ENCODE assay signal across 11 cellular contexts in genomic region chr10:73768881-73769280, GRCh38. TPM values are rescaled to one million over a fixed set of nuclear protein-coding genes. Genes with fewer than 3 reads are reported as not detected.
DNase-seq lines count a peak whose midpoint lies in the region; ATAC-seq and TF ChIP-seq lines count a peak whose summit lies in the region.
"Had no signal": no experiment of that assay in that cellular context is flagged by ENCODE, and none has a peak within 500 bp of the region (broad histone marks: within the 10 kb centered on the region; RNA-seq: fewer than 3 reads in every experiment).

No MANE protein-coding gene starts in this region.

- no peak overlapping the region for H3K4me3 Mint-ChIP-seq in type B pancreatic cell

- peak; percentile 27 for DNase-seq in NCI-H2107 treated with DMSO at 0.1 percent for 48 hours (lab: John Stamatoyannopoulos, UW; ENCODE audit: unreplicated experiment)
- no peak for DNase-seq in NCI-H2107 (lab: John Stamatoyannopoulos, UW)
- peak; percentile 74 for DNase-seq in activated CD8-positive, alpha-beta memory T cell treated with anti-CD3 and anti-CD28 coated beads for 24 hours
- no peak for DNase-seq in epithelial cell of esophagus (ENCODE audit: low read depth)
- DNase-seq in type B pancreatic cell (ENCODE audit: extremely low spot score, unreplicated experiment): no peak
- no peak for DNase-seq in breast epithelium (ENCODE audit: low spot score in 2 of 2)
- no peak for DNase-seq in NCI-H146 treated with DMSO at 0.1 percent for 48 hours (lab: John Stamatoyannopoulos, UW; ENCODE audit: unreplicated experiment)
- DNase-seq: 8988T; NK-92 treated with Interleukin-12 subunit alpha and Interleukin-12 subunit beta, amount 100 ng/mL, for 24 hours; thyroid gland had no signal

- intact Hi-C loops in breast epithelium (cut with DNase I; ENCODE audit: low total_unique reads): no loop called here

- peaks cover 36% of the 10 kb centered on the region for H3K36me3 Mint-ChIP-seq in type B pancreatic cell

- no peak for ATAC-seq in GM21576 (IDR thresholded peaks at IDR 0.05; ENCODE audit: unreplicated experiment)

- TF ChIP-seq CTCF in epithelial cell of esophagus (IDR thresholded peaks at IDR 0.05; ENCODE audit: insufficient read depth, low read depth, low read length, missing control alignments): peak; percentile 27
- no peak for TF ChIP-seq CTCF in type B pancreatic cell (conservative IDR thresholded peaks at IDR 0.05)
- no peak for TF ChIP-seq CTCF in breast epithelium (IDR thresholded peaks at IDR 0.05)

- H3K27ac Mint-ChIP-seq in type B pancreatic cell: peak overlapping the region; percentile 24

- H3K27ac ChIP-seq in breast epithelium: no peak overlapping the region
- H3K27ac ChIP-seq: thyroid gland had no signal

- H3K4me1 Mint-ChIP-seq in type B pancreatic cell (ENCODE audit: unreplicated experiment): peaks cover 4% of the 10 kb centered on the region

- H3K27me3 ChIP-seq in breast epithelium: no peaks in the 10 kb centered on the region
- H3K27me3 ChIP-seq: thyroid gland had no signal

- no peaks in the 10 kb centered on the region for H3K27me3 Mint-ChIP-seq in type B pancreatic cell

- H3K9me3 ChIP-seq in breast epithelium: no peaks in the 10 kb centered on the region
- H3K9me3 ChIP-seq: thyroid gland had no signal

- peaks cover 4 to 13% of the 10 kb centered on the region in 2 donors for H3K4me1 ChIP-seq in breast epithelium

- no peak for TF ChIP-seq POLR2A in breast epithelium (IDR thresholded peaks at IDR 0.05)

- H3K4me3 ChIP-seq in epithelial cell of esophagus (ENCODE audit: low read length) (no peak overlapping the region), breast epithelium (no peak overlapping the region)
- H3K4me3 ChIP-seq: thyroid gland had no signal

- no peaks in the 10 kb centered on the region for H3K9me3 Mint-ChIP-seq in type B pancreatic cell

- H3K36me3 ChIP-seq in breast epithelium: peaks cover 12% of the 10 kb centered on the region

RNA-seq across cellular contexts. Expression of gene CHCHD1, which starts 13.0 kb away (rescaled TPM):
- 32.6 and 37.1 TPM in 2 replicates for total RNA-seq in type B pancreatic cell (ENCODE audit: low replicate concordance)
- total RNA-seq in breast epithelium: 10 to 100 TPM; 25.1 to 37.0 (median 29.9) TPM

RNA-seq across cellular contexts. Expression of gene ZSWIM8, which starts 16.5 kb away (rescaled TPM):
- 131 and 139 TPM in 2 replicates for total RNA-seq in type B pancreatic cell (ENCODE audit: low replicate concordance)
- total RNA-seq in breast epithelium: 10 to 100 TPM; 79.2 to 87.8 (median 84.2) TPM

RNA-seq across cellular contexts. Expression of gene SEC24C, which starts 24.7 kb away (rescaled TPM):
- total RNA-seq in type B pancreatic cell (ENCODE audit: low replicate concordance): 75.5 and 90.3 TPM in 2 replicates
- total RNA-seq in breast epithelium: 10 to 100 TPM; 33.9 to 57.7 (median 50.1) TPM

RNA-seq across cellular contexts. Expression of gene NDST2, which starts 42.5 kb away (rescaled TPM):
- total RNA-seq in type B pancreatic cell (ENCODE audit: low replicate concordance) (27.1 and 33.5 TPM in 2 replicates), breast epithelium (10 to 100 TPM; 30.7 to 37.7 (median 33.8) TPM)

Comparison
In these comparisons a context has a peak if more than half of its experiments do, and no peak if none do; other contexts are left out.
1. DNase-seq: peak in NCI-H2107 treated with DMSO at 0.1 percent for 48 hours (single experiment) and activated CD8-positive, alpha-beta memory T cell treated with anti-CD3 and anti-CD28 coated beads for 24 hours (single experiment); none in NCI-H2107 (single experiment), epithelial cell of esophagus (single experiment), type B pancreatic cell (single experiment), breast epithelium (0 of 2) and NCI-H146 treated with DMSO at 0.1 percent for 48 hours (single experiment).